ENCODE assay signal across 8 cellular contexts in the genomic region with DNA sequence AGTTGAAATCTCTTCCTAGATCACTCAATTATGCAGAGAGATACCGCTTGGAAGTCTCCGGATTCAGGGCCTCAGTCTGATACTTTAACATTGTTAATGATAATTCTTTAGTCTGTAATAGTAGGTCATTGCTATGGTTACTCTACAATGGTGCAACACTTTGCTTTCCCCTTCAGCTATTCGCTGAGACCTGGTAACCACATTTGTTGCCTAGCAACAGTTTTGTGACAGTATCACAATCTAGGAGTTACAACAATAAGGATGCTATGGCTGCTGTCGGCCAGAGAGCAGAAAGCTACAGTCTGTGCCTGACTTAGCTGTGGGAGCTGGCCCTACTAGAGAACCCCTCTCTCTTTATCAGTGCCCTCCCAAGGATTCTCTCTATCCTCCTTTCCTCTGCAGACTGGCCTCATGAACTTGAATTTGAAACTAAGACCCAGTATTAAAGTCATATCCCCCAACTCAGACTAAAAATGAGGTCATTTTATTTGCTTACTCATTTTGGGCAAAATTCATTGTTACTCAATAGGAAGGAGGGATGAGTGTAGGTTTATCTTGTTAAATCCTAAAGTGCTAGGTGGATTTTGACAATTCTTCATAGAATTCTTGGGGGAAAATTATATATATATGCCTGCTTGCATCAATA. TPM values are rescaled to one million over a fixed set of nuclear protein-coding genes. Genes with fewer than 3 reads are reported as not detected.
DNase-seq lines count a peak whose midpoint lies in the region; ATAC-seq and TF ChIP-seq lines count a peak whose summit lies in the region.

No MANE protein-coding gene starts in this region.

- DNase-seq in activated naive CD4-positive, alpha-beta T cell treated with Interleukin-2 at 50 U/mL for 16 hours: peak; percentile 30
- no peak for DNase-seq in activated naive CD4-positive, alpha-beta T cell (lab: John Stamatoyannopoulos, UW)
- DNase-seq in NCI-H2107 treated with DMSO at 0.1 percent for 48 hours (lab: John Stamatoyannopoulos, UW; ENCODE audit: unreplicated experiment) (peak; percentile 27), astrocyte of the hippocampus (ENCODE audit: low read depth, low spot score) (peak; percentile 78), left lobe of liver (ENCODE audit: low spot score) (no peak), NCI-H187 (lab: John Stamatoyannopoulos, UW) (no peak), HEK293T (ENCODE audit: extremely low spot score) (no peak)

- POLR2A ChIA-PET in HEK293T (lab: Yijun Ruan, JAX): interaction anchor here (1.0 to 3.6 kb wide), 5 partner anchors 15 to 54 kb away, joined by 4 to 35 read pairs (median 19); partner anchors contain the start of gene NR2F1

- CTCF ChIA-PET in HEK293T (lab: Yijun Ruan, JAX): interaction anchor here (1.2 kb wide), 1 partner anchor 55 kb away, joined by 3 read pairs; no protein-coding TSS in a partner anchor

- ATAC-seq in left lobe of liver: peak; percentile 8
- no peak for ATAC-seq in GM19324 (IDR thresholded peaks at IDR 0.05; ENCODE audit: low FRiP score, unreplicated experiment)

TF ChIP-seq in HEK293T, 16 proteins besides CTCF, POLR2A, EP300 and RAD21:
- TF ChIP-seq SP1 (IDR thresholded peaks at IDR 0.05): no peak
- TF ChIP-seq ARNT (IDR thresholded peaks at IDR 0.05): no peak
- TF ChIP-seq NFRKB (IDR thresholded peaks at IDR 0.05): no peak
- TF ChIP-seq FOXM1 (IDR thresholded peaks at IDR 0.05; ENCODE audit: borderline replicate concordance): no peak
- no peak for TF ChIP-seq LEF1 (IDR thresholded peaks at IDR 0.05; ENCODE audit: borderline replicate concordance)
- no peak for TF ChIP-seq ELF4 (IDR thresholded peaks at IDR 0.05)
- no peak for TF ChIP-seq FOXA1 (IDR thresholded peaks at IDR 0.05)
- TF ChIP-seq FOXK2 (IDR thresholded peaks at IDR 0.05): no peak
- no peak for TF ChIP-seq SUZ12 (IDR thresholded peaks at IDR 0.05)
- no peak for TF ChIP-seq CTBP1 (IDR thresholded peaks at IDR 0.05; ENCODE audit: borderline replicate concordance)
- no peak for TF ChIP-seq BHLHE40 (IDR thresholded peaks at IDR 0.05; ENCODE audit: borderline replicate concordance)
- no peak for TF ChIP-seq ZNF384 (IDR thresholded peaks at IDR 0.05)
- no peak for TF ChIP-seq L3MBTL2 (conservative IDR thresholded peaks at IDR 0.05)
- TF ChIP-seq TARDBP (IDR thresholded peaks at IDR 0.05): no peak
- no peak for TF ChIP-seq PKNOX1 (IDR thresholded peaks at IDR 0.05)
- no peak for TF ChIP-seq HDGF (IDR thresholded peaks at IDR 0.05; ENCODE audit: borderline replicate concordance)
TF ChIP-seq in HEK293T: peak in this region for 0.

RNA-seq across cellular contexts. Expression of gene NR2F1, which starts 39.3 kb away (rescaled TPM):
- total RNA-seq in left lobe of liver: 10.2 TPM

RNA-seq across cellular contexts. Expression of gene NR2F1-AS1, which starts 41.3 kb away (rescaled TPM):
- total RNA-seq in left lobe of liver: 1.8 TPM

Comparison
In these comparisons a context has a peak if more than half of its experiments do, and no peak if none do; other contexts are left out.
1. DNase-seq: peak in activated naive CD4-positive, alpha-beta T cell treated with Interleukin-2 at 50 U/mL for 16 hours (single experiment), NCI-H2107 treated with DMSO at 0.1 percent for 48 hours (single experiment) and astrocyte of the hippocampus (single experiment); none in activated naive CD4-positive, alpha-beta T cell (0 of 4), left lobe of liver (single experiment), NCI-H187 (0 of 2) and HEK293T (single experiment).